ENCODE assay signal across 19 cellular contexts in genomic region chr15:40991355-40991754, GRCh38. TPM values are rescaled to one million over a fixed set of nuclear protein-coding genes. Genes with fewer than 3 reads are reported as not detected.
A peak's percentile ranks its signal among the peaks of the same experiment; 100 is the strongest.
DNase-seq lines count a peak whose midpoint lies in the region; ATAC-seq and TF ChIP-seq lines count a peak whose summit lies in the region.
"Had no signal": no experiment of that assay in that cellular context is flagged by ENCODE, and none has a peak within 500 bp of the region (broad histone marks: within the 10 kb centered on the region; RNA-seq: fewer than 3 reads in every experiment).

No MANE protein-coding gene starts in this region.

- intact Hi-C loops in head of caudate nucleus (cut with DNase I): no loop called here

- peak overlapping the region; percentile 28 for H3K4me3 Mint-ChIP-seq in stimulated activated naive CD8-positive, alpha-beta T cell treated with anti-CD3 and anti-CD28 coated beads, Interleukin-15, Interleukin-2, amounts not matched to agents 100 ng/mL and 50 ng/mL, for 24 hours
- peak overlapping the region in 1 of 2 donors; percentile 1 for H3K4me3 Mint-ChIP-seq in stimulated activated naive CD8-positive, alpha-beta T cell treated with anti-CD3 and anti-CD28 coated beads, Interleukin-15, amount 100 ng/mL, for 72 hours
- H3K4me3 Mint-ChIP-seq in endothelial cell (ENCODE audit: unreplicated experiment): peak overlapping the region; percentile 7
- H3K4me3 Mint-ChIP-seq in stimulated activated effector memory CD8-positive, alpha-beta T cell treated with anti-CD3 and anti-CD28 coated beads, Interleukin-12 subunit alpha, Interleukin-12 subunit beta, amount 100 ng/mL, for 72 hours: peak overlapping the region; percentile 19
- H3K4me3 Mint-ChIP-seq: B cell, GM23338 had no signal

- peaks cover 68% of the 10 kb centered on the region for H3K36me3 Mint-ChIP-seq in stimulated activated naive CD8-positive, alpha-beta T cell treated with anti-CD3 and anti-CD28 coated beads, Interleukin-15, Interleukin-2, amounts not matched to agents 100 ng/mL and 50 ng/mL, for 24 hours (ENCODE audit: low read depth)
- H3K36me3 Mint-ChIP-seq in endothelial cell (ENCODE audit: low read depth, unreplicated experiment): peaks cover 44% of the 10 kb centered on the region
- peaks cover 85% of the 10 kb centered on the region for H3K36me3 Mint-ChIP-seq in stimulated activated effector memory CD8-positive, alpha-beta T cell treated with anti-CD3 and anti-CD28 coated beads, Interleukin-12 subunit alpha, Interleukin-12 subunit beta, amount 100 ng/mL, for 72 hours

- H3K27ac Mint-ChIP-seq in stimulated activated naive CD8-positive, alpha-beta T cell treated with anti-CD3 and anti-CD28 coated beads, Interleukin-15, Interleukin-2, amounts not matched to agents 100 ng/mL and 50 ng/mL, for 24 hours: peak overlapping the region; percentile 80
- peak overlapping the region in 1 of 2 donors; percentile 47 for H3K27ac Mint-ChIP-seq in stimulated activated naive CD8-positive, alpha-beta T cell treated with anti-CD3 and anti-CD28 coated beads, Interleukin-15, amount 100 ng/mL, for 72 hours
- H3K27ac Mint-ChIP-seq in endothelial cell (ENCODE audit: unreplicated experiment): peak overlapping the region; percentile 1
- peak overlapping the region; percentile 78 for H3K27ac Mint-ChIP-seq in stimulated activated effector memory CD8-positive, alpha-beta T cell treated with anti-CD3 and anti-CD28 coated beads, Interleukin-12 subunit alpha, Interleukin-12 subunit beta, amount 100 ng/mL, for 72 hours
- H3K27ac Mint-ChIP-seq: B cell had no signal

- no peak for ATAC-seq in stimulated activated naive CD8-positive, alpha-beta T cell treated with anti-CD3 and anti-CD28 coated beads, Interleukin-15, amount 100 ng/mL, for 72 hours
- no peak for ATAC-seq in stimulated activated effector memory CD8-positive, alpha-beta T cell treated with anti-CD3 and anti-CD28 coated beads, Interleukin-12 subunit alpha, Interleukin-12 subunit beta, amount 100 ng/mL, for 72 hours
- ATAC-seq: GM23338 had no signal

- H3K9me3 Mint-ChIP-seq in stimulated activated naive CD8-positive, alpha-beta T cell treated with anti-CD3 and anti-CD28 coated beads, Interleukin-15, Interleukin-2, amounts not matched to agents 100 ng/mL and 50 ng/mL, for 24 hours: no peaks in the 10 kb centered on the region
- H3K9me3 Mint-ChIP-seq in stimulated activated naive CD8-positive, alpha-beta T cell treated with anti-CD3 and anti-CD28 coated beads, Interleukin-15, amount 100 ng/mL, for 72 hours: no peaks in the 10 kb centered on the region
- H3K9me3 Mint-ChIP-seq in endothelial cell (ENCODE audit: unreplicated experiment): no peaks in the 10 kb centered on the region
- H3K9me3 Mint-ChIP-seq in stimulated activated effector memory CD8-positive, alpha-beta T cell treated with anti-CD3 and anti-CD28 coated beads, Interleukin-12 subunit alpha, Interleukin-12 subunit beta, amount 100 ng/mL, for 72 hours: no peaks in the 10 kb centered on the region
- H3K9me3 Mint-ChIP-seq: GM23338 had no signal

- DNase-seq in stimulated activated naive CD8-positive, alpha-beta T cell treated with anti-CD3 and anti-CD28 coated beads, Interleukin-15, amount 100 ng/mL, for 72 hours: no peak
- peak; percentile 60 for DNase-seq in NCI-H82 treated with DMSO at 0.1 percent for 48 hours (lab: John Stamatoyannopoulos, UW; ENCODE audit: unreplicated experiment)
- no peak for DNase-seq in endothelial cell (ENCODE audit: low spot score)
- DNase-seq in stimulated activated effector memory CD8-positive, alpha-beta T cell treated with anti-CD3 and anti-CD28 coated beads, Interleukin-12 subunit alpha, Interleukin-12 subunit beta, amount 100 ng/mL, for 72 hours (ENCODE audit: low spot score in 2 of 2): no peak
- no peak for DNase-seq in NCI-H1436 treated with DMSO at 0.1 percent for 48 hours (lab: John Stamatoyannopoulos, UW)
- no peak for DNase-seq in COLO668 (lab: John Stamatoyannopoulos, UW; ENCODE audit: unreplicated experiment)
- DNase-seq in head of caudate nucleus: no peak
- DNase-seq: CD4-positive, alpha-beta memory T cell; Karpas-422; MM.1S; NCI-H1105 treated with DMSO at 0.1 percent for 48 hours; NCI-H187 treated with DMSO at 0.1 percent for 48 hours; NCI-H2171; NCI-H446 treated with DMSO at 0.1 percent for 48 hours; Peyer's patch; SHP77 had no signal

- H3K27me3 Mint-ChIP-seq in stimulated activated naive CD8-positive, alpha-beta T cell treated with anti-CD3 and anti-CD28 coated beads, Interleukin-15, Interleukin-2, amounts not matched to agents 100 ng/mL and 50 ng/mL, for 24 hours: no peaks in the 10 kb centered on the region
- no peaks in the 10 kb centered on the region for H3K27me3 Mint-ChIP-seq in stimulated activated naive CD8-positive, alpha-beta T cell treated with anti-CD3 and anti-CD28 coated beads, Interleukin-15, amount 100 ng/mL, for 72 hours
- H3K27me3 Mint-ChIP-seq in endothelial cell (ENCODE audit: unreplicated experiment): peaks cover 2% of the 10 kb centered on the region
- H3K27me3 Mint-ChIP-seq: B cell; CD4-positive, alpha-beta memory T cell had no signal

- no peak for TF ChIP-seq CTCF in endothelial cell (IDR thresholded peaks at IDR 0.05; ENCODE audit: unreplicated experiment)

- peaks cover 28% of the 10 kb centered on the region for H3K4me1 Mint-ChIP-seq in stimulated activated naive CD8-positive, alpha-beta T cell treated with anti-CD3 and anti-CD28 coated beads, Interleukin-15, Interleukin-2, amounts not matched to agents 100 ng/mL and 50 ng/mL, for 24 hours (ENCODE audit: low read depth)
- peaks cover 25% of the 10 kb centered on the region for H3K4me1 Mint-ChIP-seq in stimulated activated naive CD8-positive, alpha-beta T cell treated with anti-CD3 and anti-CD28 coated beads, Interleukin-15, amount 100 ng/mL, for 72 hours
- no peaks in the 10 kb centered on the region for H3K4me1 Mint-ChIP-seq in endothelial cell (ENCODE audit: unreplicated experiment)
- H3K4me1 Mint-ChIP-seq in stimulated activated effector memory CD8-positive, alpha-beta T cell treated with anti-CD3 and anti-CD28 coated beads, Interleukin-12 subunit alpha, Interleukin-12 subunit beta, amount 100 ng/mL, for 72 hours: peaks cover 25% of the 10 kb centered on the region
- H3K4me1 Mint-ChIP-seq: B cell; CD4-positive, alpha-beta memory T cell had no signal

RNA-seq across cellular contexts. Expression of gene CHAC1, which starts 38.1 kb away (rescaled TPM):
- 16.4 TPM for total RNA-seq in endothelial cell (ENCODE audit: unreplicated experiment)
